In genomic region chr4:143558823-143559756, GRCh38 we compare ENCODE assay signal across 8 cellular contexts. TPM values are rescaled to one million over a fixed set of nuclear protein-coding genes. Genes with fewer than 3 reads are reported as not detected.
DNase-seq lines count a peak whose midpoint lies in the region; ATAC-seq and TF ChIP-seq lines count a peak whose summit lies in the region.

No MANE protein-coding gene starts in this region.

- H3K4me1 Mint-ChIP-seq in GM23338: peaks cover 9% of the 10 kb centered on the region; the same call in 1 of the 3 replicates

- H3K27ac Mint-ChIP-seq in GM23338: peak overlapping the region; percentile 94

- peaks cover 16% of the 10 kb centered on the region for H3K27me3 Mint-ChIP-seq in GM23338 (ENCODE audit: insufficient read depth, low read depth, poor library complexity)

- peak; percentile 75 to 99 for TF ChIP-seq CTCF in GM23338 (conservative IDR thresholded peaks at IDR 0.05; ENCODE audit: low read depth in 2 of 2)
- no peak for TF ChIP-seq CTCF in NB4 (IDR thresholded peaks at IDR 0.05; ENCODE audit: low read depth, low read length)
- peak; percentile 63 for TF ChIP-seq CTCF in brain microvascular endothelial cell (IDR thresholded peaks at IDR 0.05; ENCODE audit: low read depth, low read length, missing control alignments)

- H3K9me3 ChIP-seq in iPS-18c (ENCODE audit: control insufficient read depth, insufficient read depth, low read length) (no peaks in the 10 kb centered on the region), skeletal muscle tissue (ENCODE audit: control insufficient read depth in 3 of 3, low read length in 3 of 3) (no peaks in the 10 kb centered on the region)

- H3K9ac ChIP-seq in skeletal muscle tissue (ENCODE audit: low read depth in 1 of 3, low read length in 3 of 3): peak overlapping the region; percentile 74 to 90 (median 75)

- peak; percentile 94 for ATAC-seq in GM23338

- H2AFZ ChIP-seq in GM23338: peak overlapping the region; percentile 64

- in situ Hi-C loops in brain microvascular endothelial cell (cut with HindIII; ENCODE audit: low pct_ligation_motif_present, low sequenced_read_pairs): no loop called here

- no peaks in the 10 kb centered on the region for H3F3A ChIP-seq in GM23338 (replicated peaks; ENCODE audit: low read depth)

- peaks cover 5% of the 10 kb centered on the region; the same call in 1 of the 3 replicates for H3K36me3 Mint-ChIP-seq in GM23338 (ENCODE audit: low read depth)

- no peaks in the 10 kb centered on the region for H3K9me3 Mint-ChIP-seq in GM23338

- no peak for TF ChIP-seq POLR2A in NB4 (IDR thresholded peaks at IDR 0.05; ENCODE audit: extremely low read depth, insufficient read length)

- H3K4me3 Mint-ChIP-seq in GM23338: peak overlapping the region; percentile 79

- H3K27ac ChIP-seq in GM23338 (ENCODE audit: low read depth) (0 out of 2 replicates have a peak overlapping the region, but pooled peaks have one; percentile 27), brain microvascular endothelial cell (no peak overlapping the region), skeletal muscle tissue (ENCODE audit: low read depth, low read length) (peak overlapping the region; percentile 73)

- H3K4me2 ChIP-seq in GM23338: peak overlapping the region; percentile 73

- no peaks in the 10 kb centered on the region for H4K20me1 ChIP-seq in GM23338 (replicated peaks; ENCODE audit: insufficient read depth)

- H3K27me3 ChIP-seq in GM23338 (ENCODE audit: insufficient read depth) (0 out of 2 replicates have a peak, but pooled peaks cover 3% of the 10 kb centered on the region), brain microvascular endothelial cell (replicated peaks) (no peaks in the 10 kb centered on the region), skeletal muscle tissue (ENCODE audit: control insufficient read depth in 3 of 3, insufficient read depth in 3 of 3, low read length in 3 of 3) (no peaks in the 10 kb centered on the region)

- H3K9me2 ChIP-seq in GM23338 (ENCODE audit: insufficient read depth): no peaks in the 10 kb centered on the region

- H3K4me1 ChIP-seq in GM23338 (ENCODE audit: insufficient read depth) (no peaks in the 10 kb centered on the region), skeletal muscle tissue (ENCODE audit: control insufficient read depth in 3 of 3, insufficient read depth in 3 of 3, low read length in 3 of 3) (peaks cover 7 to 12% (median 9%) of the 10 kb centered on the region in 3 donors)

- peak overlapping the region; percentile 54 for H3K4me3 ChIP-seq in GM23338
- H3K4me3 ChIP-seq in NB4 (ENCODE audit: low read depth, low read length): no peak overlapping the region
- peak overlapping the region; percentile 63 for H3K4me3 ChIP-seq in brain microvascular endothelial cell (ENCODE audit: low read depth, low read length)
- H3K4me3 ChIP-seq in iPS-18c (ENCODE audit: insufficient read depth, low read depth, low read length): peak overlapping the region; percentile 40
- peak overlapping the region; percentile 59 to 91 (median 82) for H3K4me3 ChIP-seq in skeletal muscle tissue (ENCODE audit: low read length in 3 of 3)

- DNase-seq in GDM1 (lab: John Stamatoyannopoulos, UW): peak; percentile 39
- peak; percentile 95 for DNase-seq in GM23338 (ENCODE audit: low spot score)
- DNase-seq in NB4 (ENCODE audit: low read depth): peak; percentile 5
- DNase-seq in UCSD-AML1 (lab: John Stamatoyannopoulos, UW; ENCODE audit: unreplicated experiment): peak; percentile 37
- peak; percentile 24 for DNase-seq in brain microvascular endothelial cell
- no peak for DNase-seq in NK-92 treated with Interleukin-12 subunit alpha and Interleukin-12 subunit beta, amount 100 ng/mL, for 24 hours (lab: John Stamatoyannopoulos, UW)

- no peaks in the 10 kb centered on the region for H3K79me2 ChIP-seq in GM23338 (replicated peaks; ENCODE audit: insufficient read depth)

- H3K36me3 ChIP-seq in GM23338 (ENCODE audit: insufficient read depth): no peaks in the 10 kb centered on the region
- H3K36me3 ChIP-seq in brain microvascular endothelial cell (replicated peaks): peaks cover 5% of the 10 kb centered on the region
- no peaks in the 10 kb centered on the region for H3K36me3 ChIP-seq in skeletal muscle tissue (ENCODE audit: control insufficient read depth in 3 of 3, insufficient read depth in 3 of 3, low read length in 3 of 3)

TF ChIP-seq in GM23338, 12 proteins besides CTCF, POLR2A, EP300 and RAD21:
- no peak for TF ChIP-seq EZH2 (IDR thresholded peaks at IDR 0.05; ENCODE audit: low read depth, unreplicated experiment)
- TF ChIP-seq STAT1 (IDR thresholded peaks at IDR 0.05; ENCODE audit: unreplicated experiment): no peak
- peak; percentile 63 for TF ChIP-seq POLR2AphosphoS5 (IDR thresholded peaks at IDR 0.05; ENCODE audit: low read depth)
- TF ChIP-seq ZNF114 (CRISPR knock-in tag; IDR thresholded peaks at IDR 0.05): no peak
- no peak for TF ChIP-seq ZNF331 (CRISPR knock-in tag; IDR thresholded peaks at IDR 0.05; ENCODE audit: low read depth)
- no peak for TF ChIP-seq JUNB (IDR thresholded peaks at IDR 0.05; ENCODE audit: unreplicated experiment)
- peak; percentile 90 for TF ChIP-seq CREB1 (CRISPR knock-in tag; IDR thresholded peaks at IDR 0.05; ENCODE audit: low read depth)
- TF ChIP-seq REST (IDR thresholded peaks at IDR 0.05; ENCODE audit: unreplicated experiment): no peak
- TF ChIP-seq EZH2phosphoT487 (IDR thresholded peaks at IDR 0.05; ENCODE audit: unreplicated experiment): no peak

RNA-seq across cellular contexts. Expression of gene SMARCA5, which starts 45.6 kb away (rescaled TPM):
- total RNA-seq in GM23338 (2014; rRNA removed; shearing (Covaris generic)): 102 and 103 TPM in 2 replicates
- 79.9 and 101 TPM in 2 replicates for polyA plus RNA-seq in GM23338 (2016; fragmentation: Nextera tagmentation; extraction: Ambion mirVana)
- total RNA-seq in skeletal muscle tissue: 42.8 TPM
